8 cellular contexts compared by ENCODE assay signal in genomic region chr15:40873625-40874561, GRCh38. TPM values are rescaled to one million over a fixed set of nuclear protein-coding genes. Genes with fewer than 3 reads are reported as not detected.
DNase-seq lines count a peak whose midpoint lies in the region; ATAC-seq and TF ChIP-seq lines count a peak whose summit lies in the region.

A gene with protein sequence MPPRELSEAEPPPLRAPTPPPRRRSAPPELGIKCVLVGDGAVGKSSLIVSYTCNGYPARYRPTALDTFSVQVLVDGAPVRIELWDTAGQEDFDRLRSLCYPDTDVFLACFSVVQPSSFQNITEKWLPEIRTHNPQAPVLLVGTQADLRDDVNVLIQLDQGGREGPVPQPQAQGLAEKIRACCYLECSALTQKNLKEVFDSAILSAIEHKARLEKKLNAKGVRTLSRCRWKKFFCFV (minus strand): TSS chr15:40874234. CDS start chr15:40874139, 95 bp downstream.

- peak within 1 kb of the TSS; percentile 63 for H3K4me3 Mint-ChIP-seq in activated CD8-positive, alpha-beta T cell treated with anti-CD3 and anti-CD28 coated beads, Interleukin-2, amount 10 ng/mL, durations not matched to agents 7 days and 5 days
- peak within 1 kb of the TSS; percentile 63 for H3K4me3 Mint-ChIP-seq in natural killer cell

- DNase-seq in AG04449 (ENCODE audit: low read depth, low spot score): no peak
- DNase-seq in NCI-H69 (lab: John Stamatoyannopoulos, UW): peak; percentile 89
- DNase-seq in activated CD8-positive, alpha-beta T cell treated with anti-CD3 and anti-CD28 coated beads, Interleukin-2, amount 10 ng/mL, durations not matched to agents 7 days and 5 days: peak; percentile 53
- DNase-seq in epithelial cell of proximal tubule (ENCODE audit: low read depth): no peak
- DNase-seq in natural killer cell: peak; percentile 25
- DNase-seq in transverse colon: peak; percentile 85

- no peak for TF ChIP-seq EP300 in transverse colon (IDR thresholded peaks at IDR 0.05; ENCODE audit: low read depth)

- no peaks in the 10 kb centered on the region for H3K36me3 Mint-ChIP-seq in activated CD8-positive, alpha-beta T cell treated with anti-CD3 and anti-CD28 coated beads, Interleukin-2, amount 10 ng/mL, durations not matched to agents 7 days and 5 days (ENCODE audit: low read depth)
- H3K36me3 Mint-ChIP-seq in natural killer cell: no peaks in the 10 kb centered on the region

- peaks cover 4 to 40% (median 25%) of the 10 kb centered on the region in 4 donors for H3K4me1 ChIP-seq in transverse colon

- intact Hi-C loops in natural killer cell (cut with micrococcal nuclease) (no loop called here), transverse colon (cut with DNase I; ENCODE audit: low total_unique reads) (no loop called here)

- no peaks in the 10 kb centered on the region for H3K9me3 ChIP-seq in transverse colon

- H3K4me3 ChIP-seq in AG04449 (ENCODE audit: low read depth, low read length) (peak within 1 kb of the TSS; percentile 54), epithelial cell of proximal tubule (ENCODE audit: low read depth, low read length) (peak within 1 kb of the TSS; percentile 63), transverse colon (peak within 1 kb of the TSS; percentile 20 to 67 (median 48))

- no peaks in the 10 kb centered on the region for H3K36me3 ChIP-seq in transverse colon

- POLR2A ChIA-PET in AG04449 (lab: Yijun Ruan, JAX): interaction anchor here (0.6 kb wide), 1 partner anchor 56 kb away, joined by 7 read pairs; no protein-coding TSS in a partner anchor
- POLR2A ChIA-PET in activated CD8-positive, alpha-beta T cell treated with anti-CD3 and anti-CD28 coated beads, Interleukin-2, amount 10 ng/mL, durations not matched to agents 7 days and 5 days (lab: Charles Lee): interaction anchor here (1.2 to 1.5 kb wide), 2 partner anchors 8 to 11 kb away, joined by 4 read pairs; no protein-coding TSS in a partner anchor

- H3K4me1 Mint-ChIP-seq in activated CD8-positive, alpha-beta T cell treated with anti-CD3 and anti-CD28 coated beads, Interleukin-2, amount 10 ng/mL, durations not matched to agents 7 days and 5 days (ENCODE audit: low read depth): peaks cover 13% of the 10 kb centered on the region
- H3K4me1 Mint-ChIP-seq in natural killer cell: peaks cover 5 to 10% of the 10 kb centered on the region in 2 donors

- peak; percentile 54 for TF ChIP-seq CTCF in AG04449 (IDR thresholded peaks at IDR 0.05; ENCODE audit: insufficient read depth, low read length, missing control alignments)
- TF ChIP-seq CTCF in epithelial cell of proximal tubule (conservative IDR thresholded peaks at IDR 0.05; ENCODE audit: low read depth, low read length): peak; percentile 46
- TF ChIP-seq CTCF in natural killer cell (IDR thresholded peaks at IDR 0.05): no peak
- peak in 3 of 5 experiments; percentile 29 to 40 (median 30) for TF ChIP-seq CTCF in transverse colon (IDR thresholded peaks at IDR 0.05)

- ATAC-seq in HG03280 (IDR thresholded peaks at IDR 0.05; ENCODE audit: unreplicated experiment) (peak; percentile 54), natural killer cell (peak; percentile 79 to 87 (median 85))
- ATAC-seq in activated CD8-positive, alpha-beta T cell treated with anti-CD3 and anti-CD28 coated beads, Interleukin-2, amount 10 ng/mL, durations not matched to agents 7 days and 5 days: peak; percentile 91

- H3K27ac ChIP-seq in transverse colon: peak within 1 kb of the TSS; percentile 63 to 90 (median 72)

- CTCF ChIA-PET in AG04449 (lab: Yijun Ruan, JAX): interaction anchor here (0.8 to 2.7 kb wide), 4 partner anchors 20 to 283 kb away, joined by 3 to 11 read pairs (median 3); partner anchors contain the start of gene VPS18
- CTCF ChIA-PET in activated CD8-positive, alpha-beta T cell treated with anti-CD3 and anti-CD28 coated beads, Interleukin-2, amount 10 ng/mL, durations not matched to agents 7 days and 5 days (lab: Charles Lee): interaction anchor here (1.2 to 2.5 kb wide), 3 partner anchors 11 to 20 kb away, joined by 4 to 15 read pairs (median 14); partner anchors contain the start of gene VPS18

- H3K27me3 ChIP-seq in transverse colon: peaks cover 7% of the 10 kb centered on the region

- WGBS in transverse colon (ENCODE audit: low coverage in 1 of 2), 2 donors: 0 to 2% methylated on average over 11 to 46 of the region's 78 CpGs

- no peak within 1 kb of the TSS for H3K27ac Mint-ChIP-seq in activated CD8-positive, alpha-beta T cell treated with anti-CD3 and anti-CD28 coated beads, Interleukin-2, amount 10 ng/mL, durations not matched to agents 7 days and 5 days
- H3K27ac Mint-ChIP-seq in natural killer cell: no peak within 1 kb of the TSS

- no peaks in the 10 kb centered on the region for H3K9me3 Mint-ChIP-seq in activated CD8-positive, alpha-beta T cell treated with anti-CD3 and anti-CD28 coated beads, Interleukin-2, amount 10 ng/mL, durations not matched to agents 7 days and 5 days (ENCODE audit: insufficient read depth)
- no peaks in the 10 kb centered on the region for H3K9me3 Mint-ChIP-seq in natural killer cell

- TF ChIP-seq POLR2A in GM18526 (IDR thresholded peaks at IDR 0.05; ENCODE audit: extremely low read depth, insufficient read length) (peak; percentile 57), transverse colon (IDR thresholded peaks at IDR 0.05) (peak; percentile 49)

- peaks cover 29% of the 10 kb centered on the region for H3K27me3 Mint-ChIP-seq in activated CD8-positive, alpha-beta T cell treated with anti-CD3 and anti-CD28 coated beads, Interleukin-2, amount 10 ng/mL, durations not matched to agents 7 days and 5 days (ENCODE audit: low read depth)
- H3K27me3 Mint-ChIP-seq in natural killer cell (ENCODE audit: low read depth in 2 of 2): peaks cover 26 to 29% of the 10 kb centered on the region in 2 donors

- in situ Hi-C loops in transverse colon (cut with MboI; ENCODE audit: low pct_ligation_motif_present in 1 of 4, low pct_unique_long_range_greater_than_20kb in 1 of 4, low sequenced_read_pairs in 3 of 4): no loop called here

RNA-seq across cellular contexts. Expression of the gene that starts here (rescaled TPM):
- total RNA-seq in activated CD8-positive, alpha-beta T cell treated with anti-CD3 and anti-CD28 coated beads, Interleukin-2, amount 10 ng/mL, durations not matched to agents 7 days and 5 days: not detected
- total RNA-seq in epithelial cell of proximal tubule (1.7 and 3.1 TPM in 2 replicates), natural killer cell (not detected), transverse colon (1 to 10 TPM; 2.7 to 6.7 (median 4.0) TPM)

Comparison
In these comparisons a context has a peak if more than half of its experiments do, and no peak if none do; other contexts are left out.
1. Peak in DNase-seq and ATAC-seq in activated CD8-positive, alpha-beta T cell treated with anti-CD3 and anti-CD28 coated beads, Interleukin-2, amount 10 ng/mL, durations not matched to agents 7 days and 5 days; RNA of the gene not detected or under 1 TPM.
2. Peak in DNase-seq and ATAC-seq in natural killer cell; RNA of the gene not detected or under 1 TPM.
3. DNase-seq: peak in NCI-H69 (single experiment) and transverse colon (single experiment); none in AG04449 (single experiment) and epithelial cell of proximal tubule (single experiment).
4. Peak in every context shown above with its lines, with median percentiles within 50 percentile points of each other: H3K4me3 ChIP-seq and ATAC-seq.